9 cellular contexts compared by ENCODE assay signal in the genomic region with DNA sequence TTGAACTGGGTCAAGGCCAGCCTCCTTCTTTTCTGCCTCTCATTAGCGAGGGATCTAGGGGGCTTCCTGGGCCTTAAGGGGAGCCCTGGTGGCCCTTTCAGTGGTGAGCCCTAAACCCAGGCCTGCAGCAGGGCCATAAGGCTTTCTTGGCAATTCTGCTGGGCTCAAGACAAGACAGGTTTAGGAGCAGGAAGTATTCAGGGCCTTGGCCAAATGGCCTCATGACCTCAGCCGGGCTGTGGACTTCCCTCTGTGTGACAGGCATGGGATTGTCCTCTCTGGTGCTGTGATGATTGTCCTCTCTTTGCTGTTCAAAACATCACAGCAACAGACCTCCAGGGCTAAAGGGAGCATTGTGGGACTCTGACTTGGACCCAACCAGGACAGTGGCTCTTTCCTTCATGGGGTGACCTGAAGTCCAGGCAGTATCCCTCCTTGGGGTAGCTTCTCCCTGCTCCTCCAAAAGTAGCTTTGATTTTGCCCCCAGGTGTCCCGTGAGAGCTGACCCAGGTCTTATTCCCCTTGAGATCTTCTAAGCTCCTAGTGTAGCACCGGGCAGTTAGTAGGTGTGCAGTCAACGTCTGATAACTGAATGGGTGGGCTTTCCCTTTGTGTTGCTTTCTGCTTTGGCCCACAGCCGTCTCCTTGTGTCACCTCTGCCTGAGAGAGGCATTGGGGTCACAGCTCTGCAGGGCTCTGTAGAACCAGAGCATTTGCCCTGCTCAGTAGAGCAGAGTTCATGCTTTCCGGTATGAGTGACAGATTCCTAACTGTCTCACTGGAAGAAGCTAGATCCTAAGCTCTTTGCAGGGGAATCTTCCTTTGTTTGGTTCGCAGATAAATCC. TPM values are rescaled to one million over a fixed set of nuclear protein-coding genes. Genes with fewer than 3 reads are reported as not detected.
DNase-seq lines count a peak whose midpoint lies in the region; ATAC-seq and TF ChIP-seq lines count a peak whose summit lies in the region.
"Had no signal": no experiment of that assay in that cellular context is flagged by ENCODE, and none has a peak within 500 bp of the region (broad histone marks: within the 10 kb centered on the region; RNA-seq: fewer than 3 reads in every experiment).

No MANE protein-coding gene starts in this region.

- no peak overlapping the region for H3K18ac ChIP-seq in H9 (ENCODE audit: insufficient read length, low read depth, low read length)

- H3K4ac ChIP-seq in H9 (ENCODE audit: low read depth, low read length) = no peak overlapping the region

- no peak for DNase-seq in H9
- DNase-seq in heart right ventricle = no peak
- no peak for DNase-seq in gastrocnemius medialis
- DNase-seq in stimulated activated CD8-positive, alpha-beta memory T cell treated with anti-CD3 and anti-CD28 coated beads, Interleukin-4, amount 100 ng/mL, for 48 hours = no peak
- DNase-seq: DMS79 had no signal

- H3K14ac ChIP-seq in H9 (ENCODE audit: insufficient read depth, low read length) = no peak overlapping the region

- no peak overlapping the region for H4K91ac ChIP-seq in H9 (ENCODE audit: insufficient read length, low read depth, low read length)

- TF ChIP-seq CTCF in H9 (conservative IDR thresholded peaks at IDR 0.05) (no peak), heart right ventricle (IDR thresholded peaks at IDR 0.05) (no peak), gastrocnemius medialis (IDR thresholded peaks at IDR 0.05 in 4 of 5, conservative IDR thresholded peaks at IDR 0.05 in 1 of 5) (no peak)

- H2AK5ac ChIP-seq in H9 (ENCODE audit: insufficient read length, low read length) = no peak overlapping the region

- H2BK120ac ChIP-seq in H9 (ENCODE audit: low read depth, low read length, poor library complexity, severe bottlenecking) = no peak overlapping the region

- no CpG with 5 or more reads among the region's 8 CpGs for WGBS in H9 (ENCODE audit: extremely low coverage, insufficient read length, low lambda C conversion rate)
- 81 to 85% methylated on average over 8 of the region's 8 CpGs for WGBS in heart right ventricle, 2 donors

- H3K9me3 ChIP-seq in H9 (ENCODE audit: control insufficient read depth, low read depth, low read length) (no peaks in the 10 kb centered on the region), heart right ventricle (no peaks in the 10 kb centered on the region), gastrocnemius medialis (no peaks in the 10 kb centered on the region)

- no peak overlapping the region for H3T11ph ChIP-seq in H9 (ENCODE audit: low read length)

- no peak for TF ChIP-seq POLR2A in gastrocnemius medialis (IDR thresholded peaks at IDR 0.05)

- H2AFZ ChIP-seq in H9 (ENCODE audit: low read length) = no peak overlapping the region

- H3K27ac ChIP-seq in H9 (ENCODE audit: insufficient read length, low read depth, low read length) (no peak overlapping the region), heart right ventricle (peak overlapping the region in 7 of 10 donors; percentile 23 to 87 (median 53)), gastrocnemius medialis (peak overlapping the region; percentile 69 to 99 (median 76))

- H3K9ac ChIP-seq in H9 (ENCODE audit: extremely low read depth, insufficient read length, low read length) = no peak overlapping the region

- H3K36me3 ChIP-seq in heart right ventricle = peaks cover 8 to 100% (median 84%) of the 10 kb centered on the region in 9 donors
- H3K36me3 ChIP-seq in gastrocnemius medialis = peaks cover 27 to 100% of the 10 kb centered on the region in 2 donors

- H4K8ac ChIP-seq in H9 (replicated peaks; ENCODE audit: insufficient read length, low read depth, low read length) = no peak overlapping the region

- no peaks in the 10 kb centered on the region for H3K79me2 ChIP-seq in H9 (ENCODE audit: insufficient read depth, low read length)

- H3K4me2 ChIP-seq in H9 (ENCODE audit: insufficient read depth, insufficient read length, low read length) = no peak overlapping the region

- peaks cover 2 to 16% (median 8%) of the 10 kb centered on the region in 3 experiments; a peak in 4 of 7 replicates for H3K36me3 Mint-ChIP-seq in H9 (ENCODE audit: insufficient read depth in 1 of 3, low read depth in 3 of 3)
- H3K36me3 Mint-ChIP-seq in activated T-helper 17 cell treated with anti-CD3 and anti-CD28 coated beads, Interleukin-2, amount 50 U/mL, for 72 hours (ENCODE audit: low read depth) = no peaks in the 10 kb centered on the region

- H3K23ac ChIP-seq in H9 (ENCODE audit: insufficient read length, low read depth, low read length) = no peak overlapping the region

- H3K4me3 ChIP-seq in heart right ventricle = no peak overlapping the region
- H3K4me3 ChIP-seq in gastrocnemius medialis = no peak overlapping the region

- no peaks in the 10 kb centered on the region for H4K20me1 ChIP-seq in H9 (ENCODE audit: control insufficient read depth, insufficient read depth, insufficient read length)

- H3K4me1 Mint-ChIP-seq in H9 = peaks cover 4 to 6% of the 10 kb centered on the region in 2 experiments; a peak in 2 of 4 replicates
- peaks cover 42% of the 10 kb centered on the region for H3K4me1 Mint-ChIP-seq in activated T-helper 17 cell treated with anti-CD3 and anti-CD28 coated beads, Interleukin-2, amount 50 U/mL, for 72 hours

- no peaks in the 10 kb centered on the region for H3K27me3 Mint-ChIP-seq in H9 (ENCODE audit: low read depth)
- H3K27me3 Mint-ChIP-seq in activated T-helper 17 cell treated with anti-CD3 and anti-CD28 coated beads, Interleukin-2, amount 50 U/mL, for 72 hours = no peaks in the 10 kb centered on the region

- in situ Hi-C loops in gastrocnemius medialis (cut with MboI; ENCODE audit: low sequenced_read_pairs in 4 of 4) = no loop called here

- H3K79me1 ChIP-seq in H9 (ENCODE audit: insufficient read depth, low read depth, low read length, poor library complexity, severe bottlenecking) = no peaks in the 10 kb centered on the region

- H3K27me3 ChIP-seq in H9 (ENCODE audit: insufficient read depth, low read length) = no peaks in the 10 kb centered on the region
- H3K27me3 ChIP-seq in heart right ventricle = no peaks in the 10 kb centered on the region
- H3K27me3 ChIP-seq in gastrocnemius medialis = no peaks in the 10 kb centered on the region

- H2BK15ac ChIP-seq in H9 (ENCODE audit: low read depth, low read length) = no peak overlapping the region

- no peaks in the 10 kb centered on the region for H3K23me2 ChIP-seq in H9 (ENCODE audit: insufficient read length, low read depth, low read length, poor library complexity, severe bottlenecking)

- no peak overlapping the region for H2BK5ac ChIP-seq in H9 (ENCODE audit: insufficient read length, low read length)

- H3K4me1 ChIP-seq in H9 (ENCODE audit: insufficient read depth, low read length) = no peaks in the 10 kb centered on the region
- H3K4me1 ChIP-seq in heart right ventricle = peaks cover 0 to 98% (median 36%) of the 10 kb centered on the region in 9 donors
- peaks cover 51 to 64% of the 10 kb centered on the region in 2 donors for H3K4me1 ChIP-seq in gastrocnemius medialis

- ATAC-seq in activated T-helper 17 cell treated with anti-CD3 and anti-CD28 coated beads, Interleukin-2, amount 50 U/mL, for 72 hours (replicated peaks) = no peak
- ATAC-seq in heart right ventricle = peak in 2 of 8 donors; percentile 3 to 8
- no peak for ATAC-seq in gastrocnemius medialis
- no peak for ATAC-seq in GM18861 (IDR thresholded peaks at IDR 0.05; ENCODE audit: unreplicated experiment)
- ATAC-seq in HG03521 (IDR thresholded peaks at IDR 0.05; ENCODE audit: unreplicated experiment) = no peak
- ATAC-seq in HG03354 (IDR thresholded peaks at IDR 0.05; ENCODE audit: poor library complexity, severe bottlenecking, unreplicated experiment) = no peak

- peak overlapping the region in 2 of 3 experiments; percentile 44 to 52; a peak in 3 of 7 replicates for H3K27ac Mint-ChIP-seq in H9
- H3K27ac Mint-ChIP-seq in activated T-helper 17 cell treated with anti-CD3 and anti-CD28 coated beads, Interleukin-2, amount 50 U/mL, for 72 hours = peak overlapping the region; percentile 90

- H3K9me3 Mint-ChIP-seq in H9 = no peaks in the 10 kb centered on the region
- no peaks in the 10 kb centered on the region for H3K9me3 Mint-ChIP-seq in activated T-helper 17 cell treated with anti-CD3 and anti-CD28 coated beads, Interleukin-2, amount 50 U/mL, for 72 hours

- no peak overlapping the region for H2BK20ac ChIP-seq in H9 (ENCODE audit: low read depth, low read length, poor library complexity, severe bottlenecking)

- no peak overlapping the region for H3K56ac ChIP-seq in H9 (ENCODE audit: insufficient read length, low read depth, low read length)

- intact Hi-C loops in heart right ventricle (cut with DNase I) (loop anchor here in 2 of 10 donors (10.0 kb wide), 2 partner anchors 683 to 703 kb away; no protein-coding TSS in a partner anchor), gastrocnemius medialis (cut with DNase I; ENCODE audit: low total_unique reads) (no loop called here)

- H4K5ac ChIP-seq in H9 (ENCODE audit: insufficient read length, low read depth, low read length) = no peak overlapping the region

- H2BK12ac ChIP-seq in H9 (ENCODE audit: insufficient read length, low read depth, low read length) = no peak overlapping the region

- no peak overlapping the region for H3K4me3 Mint-ChIP-seq in H9
- no peak overlapping the region for H3K4me3 Mint-ChIP-seq in activated T-helper 17 cell treated with anti-CD3 and anti-CD28 coated beads, Interleukin-2, amount 50 U/mL, for 72 hours

RNA-seq across cellular contexts. Expression of gene FOSL2, which starts 14.7 kb away (rescaled TPM):
- total RNA-seq in H9 (2021) (7.3 and 7.4 TPM in 2 replicates), heart right ventricle (100 to 1,000 TPM in 1 of 10 donors, 10 to 100 TPM in 9; 29.7 to 182 (median 60.3) TPM), gastrocnemius medialis (100 to 1,000 TPM; 193 to 214 (median 210) TPM)
- 100 to 1,000 TPM in 1 of 2 donors, 10 to 100 TPM in 1; 90.9 to 214 TPM for total RNA-seq in activated T-helper 17 cell treated with anti-CD3 and anti-CD28 coated beads, Interleukin-2, amount 50 U/mL, for 72 hours
- 10 to 100 TPM; 16.5 to 24.0 TPM for polyA plus RNA-seq in heart right ventricle
